In genomic region chr2:111494981-111495315, GRCh38 we compare ENCODE assay signal across 8 cellular contexts.
DNase-seq lines count a peak whose midpoint lies in the region; ATAC-seq and TF ChIP-seq lines count a peak whose summit lies in the region.
"Not testable (repeated sequence)": the region's sequence is repeated elsewhere in the genome, so short reads cannot be mapped to it uniquely, and the experiment has no call there.

No MANE protein-coding gene starts in this region.

- WGBS in GM23248 (ENCODE audit: low coverage in 1 of 2, low lambda C conversion rate in 2 of 2, missing lambda C conversion rate in 2 of 2), 2 experiments: 0% methylated on average over 2 to 6 of the region's 7 CpGs
- WGBS in gastroesophageal sphincter (ENCODE audit: low coverage in 1 of 2), 2 donors: no CpG with 5 or more reads among the region's 7 CpGs
- 0% methylated on average over 5 of the region's 7 CpGs; no CpG with 5 or more reads in 1 of the 2 donors for WGBS in transverse colon (ENCODE audit: low coverage in 1 of 2), 2 donors

- not testable (repeated sequence) for TF ChIP-seq POLR2A in gastroesophageal sphincter (IDR thresholded peaks at IDR 0.05); transverse colon (IDR thresholded peaks at IDR 0.05)

- H3K27me3 Mint-ChIP-seq in natural killer cell treated with Interleukin-12 subunit alpha and Interleukin-12 subunit beta and Interleukin-15 and Interleukin-18, amount 100 ng/mL, for 72 hours: not testable (repeated sequence)

- H3K36me3 Mint-ChIP-seq in natural killer cell treated with Interleukin-12 subunit alpha and Interleukin-12 subunit beta and Interleukin-15 and Interleukin-18, amount 100 ng/mL, for 72 hours: not testable (repeated sequence)

- not testable (repeated sequence) for H3K27me3 ChIP-seq in GM23248 (replicated peaks; ENCODE audit: insufficient read depth); gastroesophageal sphincter; transverse colon

- intact Hi-C loops in transverse colon (cut with DNase I; ENCODE audit: low total_unique reads): not testable (repeated sequence)

- H3K9me3 ChIP-seq in GM23248 (ENCODE audit: low read depth); gastroesophageal sphincter; transverse colon: not testable (repeated sequence)

- not testable (repeated sequence) for H4K20me1 ChIP-seq in GM23248 (ENCODE audit: insufficient read depth)

- not testable (repeated sequence) for H3K36me3 ChIP-seq in GM23248 (ENCODE audit: low read depth); gastroesophageal sphincter; transverse colon

- peaks cover 27% of the 10 kb centered on the region for H3K79me2 ChIP-seq in GM23248 (ENCODE audit: insufficient read depth)

- H3K9me3 Mint-ChIP-seq in natural killer cell treated with Interleukin-12 subunit alpha and Interleukin-12 subunit beta and Interleukin-15 and Interleukin-18, amount 100 ng/mL, for 72 hours: not testable (repeated sequence)

- H3F3A ChIP-seq in GM23248 (ENCODE audit: insufficient read depth): peaks cover 24% of the 10 kb centered on the region

- peaks cover 15 to 16% of the 10 kb centered on the region in 2 donors for H3K4me1 Mint-ChIP-seq in natural killer cell treated with Interleukin-12 subunit alpha and Interleukin-12 subunit beta and Interleukin-15 and Interleukin-18, amount 100 ng/mL, for 72 hours (ENCODE audit: low read depth in 2 of 2)

- not testable (repeated sequence) for TF ChIP-seq CTCF in astrocyte of the cerebellum (IDR thresholded peaks at IDR 0.05; ENCODE audit: low read depth, low read length, missing control alignments); gastroesophageal sphincter (IDR thresholded peaks at IDR 0.05); transverse colon (IDR thresholded peaks at IDR 0.05)

- not testable (repeated sequence) for H2AFZ ChIP-seq in GM23248

- H3K9ac ChIP-seq in GM23248: peak overlapping the region; percentile 88

- DNase-seq in GM23248; astrocyte of the cerebellum (ENCODE audit: low read depth); natural killer cell treated with Interleukin-12 subunit alpha and Interleukin-12 subunit beta and Interleukin-15 and Interleukin-18, amount 100 ng/mL, for 72 hours (ENCODE audit: low spot score); transverse colon: not testable (repeated sequence)

- peak overlapping the region; percentile 74 for H3K4me3 Mint-ChIP-seq in natural killer cell treated with Interleukin-12 subunit alpha and Interleukin-12 subunit beta and Interleukin-15 and Interleukin-18, amount 100 ng/mL, for 72 hours

- H3K4me3 ChIP-seq in GM23248 (peak overlapping the region; percentile 80), astrocyte of the cerebellum (ENCODE audit: low read depth, low read length) (peak overlapping the region; percentile 46), gastroesophageal sphincter (peak overlapping the region in 1 of 2 donors; percentile 39), transverse colon (peak overlapping the region in 1 of 4 donors; percentile 26)

- H3K4me1 ChIP-seq in GM23248 (ENCODE audit: insufficient read depth) (peaks cover 38% of the 10 kb centered on the region), gastroesophageal sphincter (peaks cover 2 to 15% (median 7%) of the 10 kb centered on the region in 3 donors)
- not testable (repeated sequence) for H3K4me1 ChIP-seq in transverse colon

- H3K27ac Mint-ChIP-seq in natural killer cell treated with Interleukin-12 subunit alpha and Interleukin-12 subunit beta and Interleukin-15 and Interleukin-18, amount 100 ng/mL, for 72 hours: peak overlapping the region; percentile 59 to 88

- H3K27ac ChIP-seq in GM23248: peak overlapping the region; percentile 93
- H3K27ac ChIP-seq in gastroesophageal sphincter: peak overlapping the region; percentile 73 to 78 (median 76)
- H3K27ac ChIP-seq in transverse colon: peak overlapping the region; percentile 68 to 79 (median 76)

- ATAC-seq in GM18498 (IDR thresholded peaks at IDR 0.05; ENCODE audit: unreplicated experiment) (peak; percentile 62), HG03342 (IDR thresholded peaks at IDR 0.05; ENCODE audit: unreplicated experiment) (peak; percentile 55), SK-N-SH treated with all-trans-retinoic acid at 6 μM for 48 hours (peak; percentile 80), gastroesophageal sphincter (peak; percentile 83)
- peak; percentile 59 to 83 for ATAC-seq in natural killer cell treated with Interleukin-12 subunit alpha and Interleukin-12 subunit beta and Interleukin-15 and Interleukin-18, amount 100 ng/mL, for 72 hours

- H3K9me2 ChIP-seq in GM23248 (ENCODE audit: insufficient read depth): not testable (repeated sequence)

- peak overlapping the region; percentile 61 for H3K4me2 ChIP-seq in GM23248 (ENCODE audit: unreplicated experiment)

- in situ Hi-C loops in GM23248 (cut with MboI): loop anchor here (25.0 kb wide), 1 partner anchor 167 kb away; no protein-coding TSS in a partner anchor
- in situ Hi-C loops in astrocyte of the cerebellum (cut with HindIII; ENCODE audit: low sequenced_read_pairs); transverse colon (cut with MboI; ENCODE audit: low pct_ligation_motif_present in 1 of 4, low pct_unique_long_range_greater_than_20kb in 1 of 4, low sequenced_read_pairs in 3 of 4): not testable (repeated sequence)

- TF ChIP-seq EP300 in gastroesophageal sphincter (IDR thresholded peaks at IDR 0.05); transverse colon (IDR thresholded peaks at IDR 0.05; ENCODE audit: low read depth): not testable (repeated sequence)
